Comparison of ENCODE assay signal across 8 cellular contexts in genomic region chr1:201023517-201023902, GRCh38. TPM values are rescaled to one million over a fixed set of nuclear protein-coding genes. Genes with fewer than 3 reads are reported as not detected.
A peak's percentile ranks its signal among the peaks of the same experiment; 100 is the strongest.
DNase-seq lines count a peak whose midpoint lies in the region; ATAC-seq and TF ChIP-seq lines count a peak whose summit lies in the region.

Gene KIF21B (minus strand): TSS chr1:201023714. CDS start chr1:201023383, 331 bp downstream.

- H3K27me3 ChIP-seq in dorsolateral prefrontal cortex, result no peaks in the 10 kb centered on the region

- H3K27ac ChIP-seq in dorsolateral prefrontal cortex, result peak within 1 kb of the TSS in 57 of 59 donors; percentile 9 to 90 (median 79)

- intact Hi-C loops in dorsolateral prefrontal cortex (cut with DNase I), result no loop called here

- peak within 1 kb of the TSS; percentile 43 to 85 (median 73) for H3K4me3 ChIP-seq in dorsolateral prefrontal cortex

- peak within 1 kb of the TSS; percentile 95 for H3K27ac Mint-ChIP-seq in memory B cell

- H3K4me3 Mint-ChIP-seq in memory B cell, result peak within 1 kb of the TSS; percentile 93

- H3K9me3 Mint-ChIP-seq in memory B cell, result no peaks in the 10 kb centered on the region

- no peaks in the 10 kb centered on the region for H3K27me3 Mint-ChIP-seq in memory B cell

- H3K36me3 Mint-ChIP-seq in memory B cell, result no peaks in the 10 kb centered on the region

- peaks cover 53% of the 10 kb centered on the region for H3K4me1 Mint-ChIP-seq in memory B cell

- TF ChIP-seq CTCF in dorsolateral prefrontal cortex (IDR thresholded peaks at IDR 0.05 in 54 of 56, conservative IDR thresholded peaks at IDR 0.05 in 2 of 56; ENCODE audit: low read depth in 1 of 56, partially characterized antibody in 56 of 56), result no peak

- DNase-seq in AG08396 (ENCODE audit: low spot score) (peak; percentile 86), NCI-H446 treated with DMSO at 0.1 percent for 48 hours (lab: John Stamatoyannopoulos, UW) (peak; percentile 43), dorsolateral prefrontal cortex (peak; percentile 63 to 90 (median 84)), memory B cell (ENCODE audit: low spot score in 2 of 2) (peak; percentile 89 to 90)
- DNase-seq in activated CD4-positive, alpha-beta T cell treated with anti-CD3 and anti-CD28 coated beads, Interleukin-2, amount 50 U/mL, for 4 hours, result peak; percentile 86 to 87
- DNase-seq in stimulated activated CD8-positive, alpha-beta memory T cell treated with anti-CD3 and anti-CD28 coated beads, Interleukin-15, amount 100 ng/mL, for 1 hour (ENCODE audit: low read depth), result peak; percentile 81

- peak; percentile 58 for ATAC-seq in GM18909 (IDR thresholded peaks at IDR 0.05; ENCODE audit: poor library complexity, unreplicated experiment)
- peak; percentile 60 for ATAC-seq in HG03159 (IDR thresholded peaks at IDR 0.05; ENCODE audit: unreplicated experiment)
- peak; percentile 78 for ATAC-seq in memory B cell (ENCODE audit: low read depth)

RNA-seq across cellular contexts. Expression of gene KIF21B, which starts in this region (rescaled TPM):
- 10 to 100 TPM; 21.8 to 76.7 (median 45.0) TPM for total RNA-seq in dorsolateral prefrontal cortex

Comparison
In these comparisons a context has a peak if more than half of its experiments do, and no peak if none do; other contexts are left out.
1. Peak in every context shown above with its lines: DNase-seq, ATAC-seq, H3K4me3 ChIP-seq and H3K27ac ChIP-seq.